ENCODE assay signal across 8 cellular contexts in the genomic region with DNA sequence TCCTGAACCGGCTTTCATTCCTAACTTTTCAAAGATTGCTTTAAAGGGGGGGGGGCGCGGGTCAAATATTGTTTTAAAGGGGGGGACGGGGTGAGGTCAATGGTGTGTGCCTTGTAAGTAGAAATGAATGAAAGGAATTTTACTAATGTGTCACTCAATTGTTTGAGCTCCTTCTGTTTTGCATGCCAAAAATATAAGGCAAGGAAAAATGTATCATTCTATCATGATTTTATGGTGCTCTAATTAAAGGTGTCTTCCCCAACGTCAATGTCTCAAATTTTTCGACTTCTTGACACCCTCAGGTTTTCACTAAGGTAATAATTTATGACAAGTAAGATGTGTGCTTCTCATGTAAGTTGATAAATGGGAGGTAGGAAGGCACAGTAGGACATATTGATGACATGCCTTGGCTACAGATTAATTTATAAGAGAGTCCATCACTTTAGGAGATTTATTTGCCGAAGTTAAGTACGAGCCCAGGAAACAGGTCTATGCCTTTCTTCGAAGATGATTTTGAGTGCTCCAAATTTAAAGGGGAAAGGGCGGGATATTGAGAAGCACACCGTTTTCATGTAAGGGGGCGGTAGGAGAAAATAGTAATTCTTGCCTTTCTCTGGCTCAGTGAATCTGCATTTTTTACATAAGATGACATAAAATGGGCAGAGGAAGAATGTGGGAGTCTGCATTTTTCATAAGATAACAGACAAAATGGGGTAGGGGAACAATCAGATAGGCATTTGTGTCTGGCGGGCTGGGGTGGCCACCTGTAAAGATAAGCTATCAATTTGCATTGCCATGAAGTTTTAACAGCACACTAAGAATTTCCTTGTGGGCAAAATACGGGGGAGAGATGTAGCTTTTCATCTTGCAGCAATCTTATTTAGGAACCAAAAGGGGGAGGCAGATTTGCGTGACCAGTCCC. TPM values are rescaled to one million over a fixed set of nuclear protein-coding genes. Genes with fewer than 3 reads are reported as not detected.
DNase-seq lines count a peak whose midpoint lies in the region; ATAC-seq, FAIRE-seq and TF ChIP-seq lines count a peak whose summit lies in the region.

No MANE protein-coding gene starts in this region.

- POLR2A ChIA-PET in PC-3 (lab: Charles Lee; ENCODE audit: unreplicated experiment), result interaction anchor here (0.7 kb wide), 1 partner anchor 843 kb away, joined by 4 read pairs; no protein-coding TSS in a partner anchor
- POLR2A ChIA-PET in endothelial cell of umbilical vein (lab: Charles Lee), result interaction anchor here (0.9 kb wide), 1 partner anchor 264 kb away, joined by 3 read pairs; no protein-coding TSS in a partner anchor

- dilution Hi-C loops in endothelial cell of umbilical vein (cut with MboI; ENCODE audit: extremely low pct_ligation_motif_present, low sequenced_read_pairs), result no loop called here

- TF ChIP-seq POLR2A in endothelial cell of umbilical vein (IDR thresholded peaks at IDR 0.05; ENCODE audit: low read depth, low read length), result no peak

- H3K27me3 ChIP-seq in DND-41 (ENCODE audit: insufficient read depth, low read length, poor library complexity), result no peaks in the 10 kb centered on the region
- H3K27me3 ChIP-seq in PC-3 (ENCODE audit: low read length), result no peaks in the 10 kb centered on the region
- peaks cover 0 to 2% of the 10 kb centered on the region in 2 experiments for H3K27me3 ChIP-seq in endothelial cell of umbilical vein (ENCODE audit: control insufficient read depth in 2 of 2, insufficient read depth in 2 of 2, low read length in 2 of 2)
- no peaks in the 10 kb centered on the region for H3K27me3 ChIP-seq in pancreas

- no peak for ATAC-seq in DND-41 (ENCODE audit: insufficient read depth, low read depth)
- ATAC-seq in PC-3, result no peak
- ATAC-seq in pancreas, result no peak

- intact Hi-C loops in PC-3 (cut with micrococcal nuclease) (loop anchor here (1.0 to 5.0 kb wide), 3 partner anchors 128 to 148 kb away; no protein-coding TSS in a partner anchor), endothelial cell of umbilical vein (cut with micrococcal nuclease) (loop anchor here (1.0 to 2.0 kb wide), 5 partner anchors 33 to 259 kb away; a partner anchor contains a TSS), pancreas (cut with DNase I) (no loop called here)

- no peaks in the 10 kb centered on the region for H3K9me2 ChIP-seq in PC-3 (replicated peaks; ENCODE audit: low read length)

- 11 to 13% methylated on average over 15 of the region's 15 CpGs for WGBS in pancreas, 2 donors

- H4K20me1 ChIP-seq in DND-41 (ENCODE audit: insufficient read depth, low read length) (peaks cover 21% of the 10 kb centered on the region), PC-3 (ENCODE audit: low read length) (no peaks in the 10 kb centered on the region), endothelial cell of umbilical vein (replicated peaks; ENCODE audit: control insufficient read depth, extremely low read depth, insufficient read depth, low read length) (no peaks in the 10 kb centered on the region)

- peak overlapping the region; percentile 98 for H2AFZ ChIP-seq in DND-41 (ENCODE audit: low read depth, low read length)
- H2AFZ ChIP-seq in PC-3 (ENCODE audit: low read length), result peak overlapping the region; percentile 86
- peak overlapping the region; percentile 93 for H2AFZ ChIP-seq in endothelial cell of umbilical vein (ENCODE audit: low read depth, low read length)

- H3K4me2 ChIP-seq in DND-41 (ENCODE audit: insufficient read depth, low read length) (peak overlapping the region; percentile 79), PC-3 (ENCODE audit: low read length) (peak overlapping the region; percentile 94), endothelial cell of umbilical vein (ENCODE audit: insufficient read depth, low read length) (peak overlapping the region; percentile 81)

- H3K4me3 ChIP-seq in DND-41 (ENCODE audit: low read depth in 1 of 2, low read length in 2 of 2), result peak overlapping the region; percentile 28 to 95; a peak in 3 of 4 replicates
- peak overlapping the region; percentile 74 for H3K4me3 ChIP-seq in PC-3 (ENCODE audit: low read length)
- H3K4me3 ChIP-seq in endothelial cell of umbilical vein (replicated peaks in 1 of 3; ENCODE audit: insufficient read depth in 1 of 3, low read depth in 1 of 3, low read length in 3 of 3), result peak overlapping the region; percentile 10 to 76 (median 65)
- H3K4me3 ChIP-seq in pancreas, result peak overlapping the region in 3 of 4 donors; percentile 23 to 90 (median 46)

- H3K79me2 ChIP-seq in DND-41 (ENCODE audit: insufficient read depth, low read length), result peaks cover 38% of the 10 kb centered on the region
- peaks cover 37% of the 10 kb centered on the region for H3K79me2 ChIP-seq in PC-3 (ENCODE audit: low read length)
- H3K79me2 ChIP-seq in endothelial cell of umbilical vein (ENCODE audit: control insufficient read depth, insufficient read depth, low read length), result peaks cover 32% of the 10 kb centered on the region

- H3K27ac ChIP-seq in DND-41 (ENCODE audit: low read length) (peak overlapping the region; percentile 78), PC-3 (ENCODE audit: low read length) (peak overlapping the region; percentile 49; the same call in 1 of the 2 replicates), endothelial cell of umbilical vein (ENCODE audit: insufficient read depth, low read depth, low read length) (no peak overlapping the region), pancreas (peak overlapping the region; percentile 44 to 90 (median 72))

- H3K9me1 ChIP-seq in endothelial cell of umbilical vein (replicated peaks; ENCODE audit: control insufficient read depth, extremely low read depth, insufficient read depth, low read length), result no peaks in the 10 kb centered on the region

- FAIRE-seq in endothelial cell of umbilical vein (lab: Jason Lieb, UNC), result no peak
- no peak for FAIRE-seq in pancreas (lab: Jason Lieb, UNC)

- TF ChIP-seq CTCF in DND-41 (IDR thresholded peaks at IDR 0.05; ENCODE audit: borderline replicate concordance, extremely low read depth, low read length, poor library complexity, severe bottlenecking) (no peak), PC-3 (conservative IDR thresholded peaks at IDR 0.05; ENCODE audit: low read depth, low read length) (no peak), endothelial cell of umbilical vein (IDR thresholded peaks at IDR 0.05; ENCODE audit: extremely low read depth in 1 of 2, insufficient read depth in 1 of 2, low read depth in 1 of 2, low read length in 2 of 2) (no peak), pancreas (IDR thresholded peaks at IDR 0.05) (no peak)

- CTCF ChIA-PET in PC-3 (lab: Charles Lee), result interaction anchor here (1.4 kb wide), 1 partner anchor 128 kb away, joined by 9 read pairs; no protein-coding TSS in a partner anchor
- CTCF ChIA-PET in endothelial cell of umbilical vein (lab: Charles Lee), result interaction anchor here (0.7 to 3.0 kb wide), 7 partner anchors 12 to 214 kb away, joined by 3 to 11 read pairs (median 4); no protein-coding TSS in a partner anchor

- peak overlapping the region; percentile 55 for H3K9ac ChIP-seq in DND-41 (ENCODE audit: low read depth, low read length)
- H3K9ac ChIP-seq in PC-3 (ENCODE audit: low read length), result peak overlapping the region; percentile 48
- H3K9ac ChIP-seq in endothelial cell of umbilical vein (replicated peaks; ENCODE audit: extremely low read depth, insufficient read depth, low read length), result no peak overlapping the region

- H3K4me1 ChIP-seq in DND-41 (ENCODE audit: insufficient read depth, low read length) (peaks cover 43% of the 10 kb centered on the region), PC-3 (ENCODE audit: insufficient read depth, low read length) (0 out of 2 replicates have a peak, but pooled peaks cover 6% of the 10 kb centered on the region), endothelial cell of umbilical vein (ENCODE audit: control insufficient read depth, extremely low read depth, insufficient read depth, low read length) (peaks cover 14% of the 10 kb centered on the region), pancreas (peaks cover 0 to 15% (median 10%) of the 10 kb centered on the region in 3 donors)

- peaks cover 11% of the 10 kb centered on the region; the same call in 1 of the 2 replicates for H3K36me3 ChIP-seq in DND-41 (ENCODE audit: insufficient read depth, low read length)
- H3K36me3 ChIP-seq in PC-3 (ENCODE audit: low read depth, low read length), result no peaks in the 10 kb centered on the region
- no peaks in the 10 kb centered on the region for H3K36me3 ChIP-seq in endothelial cell of umbilical vein (ENCODE audit: control insufficient read depth in 2 of 2, extremely low read depth in 1 of 2, insufficient read depth in 2 of 2, low read length in 2 of 2)
- H3K36me3 ChIP-seq in pancreas, result no peaks in the 10 kb centered on the region

- DNase-seq in DND-41 (no peak), PC-3 (no peak), endothelial cell of umbilical vein (ENCODE audit: low read depth, low spot score) (peak; percentile 4), pancreas (no peak), NCI-H1436 (lab: John Stamatoyannopoulos, UW) (no peak), AG08395 (ENCODE audit: low spot score) (no peak), NCI-H2029 treated with DMSO at 0.1 percent for 48 hours (lab: John Stamatoyannopoulos, UW) (no peak)
- DNase-seq in effector CD4-positive, alpha-beta T cell, result no peak

- no peaks in the 10 kb centered on the region for H3F3A ChIP-seq in PC-3 (ENCODE audit: low read length, unreplicated experiment)

- H3K9me3 ChIP-seq in DND-41 (ENCODE audit: insufficient read depth, low read length, severe bottlenecking) (no peaks in the 10 kb centered on the region), PC-3 (ENCODE audit: low read length) (no peaks in the 10 kb centered on the region), endothelial cell of umbilical vein (replicated peaks; ENCODE audit: control insufficient read depth, insufficient read depth, low read length) (no peaks in the 10 kb centered on the region), pancreas (no peaks in the 10 kb centered on the region)

- no TSS peak for BruUV-seq in PC-3 (replicated peaks; lab: Mats Ljungman, UMichigan)
- no TSS peak for BruUV-seq in endothelial cell of umbilical vein (replicated peaks; lab: Mats Ljungman, UMichigan)

TF ChIP-seq in endothelial cell of umbilical vein, 7 proteins besides CTCF, POLR2A, EP300 and RAD21 (continues in another document):
- TF ChIP-seq FOS (IDR thresholded peaks at IDR 0.05; ENCODE audit: borderline replicate concordance, insufficient read depth, low read length) (no peak), JUN (IDR thresholded peaks at IDR 0.05; ENCODE audit: borderline replicate concordance, insufficient read depth, insufficient read length, low read depth) (no peak)

RNA-seq across cellular contexts. Expression of a gene that starts 1.2 kb away (rescaled TPM):
- total RNA-seq in PC-3 (2014; rRNA removed) (10.2 and 14.7 TPM in 2 replicates), endothelial cell of umbilical vein (30.1 and 34.1 TPM in 2 replicates), pancreas (10 to 100 TPM; 11.2 to 26.2 (median 17.6) TPM)
- polyA plus RNA-seq in endothelial cell of umbilical vein (23.1 and 25.0 TPM in 2 replicates), pancreas (10 to 100 TPM in 1 of 2 donors, 1 to 10 TPM in 1; 7.6 to 12.6 TPM)
- polyA plus RNA-seq in endothelial cell of umbilical vein (2011; cell fraction: cytosol; rRNA removed), result 27.9 and 28.1 TPM in 2 replicates
- 51.4 and 55.7 TPM in 2 replicates for polyA plus RNA-seq in endothelial cell of umbilical vein (2011; cell fraction: nucleus; rRNA removed)
- polyA plus RNA-seq in endothelial cell of umbilical vein (2012), result 16.2 and 24.5 TPM in 2 replicates
- polyA minus RNA-seq in endothelial cell of umbilical vein, result 93.2 and 97.5 TPM in 2 replicates
- 19.5 TPM for polyA minus RNA-seq in endothelial cell of umbilical vein (2011; cell fraction: cytosol; rRNA and poly(A)+ RNA removed)
- polyA minus RNA-seq in endothelial cell of umbilical vein (2011; cell fraction: nucleus; rRNA and poly(A)+ RNA removed), result 73.7 and 129 TPM in 2 replicates

Comparison
In these comparisons a context has a peak if more than half of its experiments do, and no peak if none do; other contexts are left out.
1. intact Hi-C loops: an anchor here in PC-3 (1.0 to 5.0 kb wide) and endothelial cell of umbilical vein (1.0 to 2.0 kb wide); none called in pancreas.